14 cellular contexts compared by ENCODE assay signal in the genomic region with DNA sequence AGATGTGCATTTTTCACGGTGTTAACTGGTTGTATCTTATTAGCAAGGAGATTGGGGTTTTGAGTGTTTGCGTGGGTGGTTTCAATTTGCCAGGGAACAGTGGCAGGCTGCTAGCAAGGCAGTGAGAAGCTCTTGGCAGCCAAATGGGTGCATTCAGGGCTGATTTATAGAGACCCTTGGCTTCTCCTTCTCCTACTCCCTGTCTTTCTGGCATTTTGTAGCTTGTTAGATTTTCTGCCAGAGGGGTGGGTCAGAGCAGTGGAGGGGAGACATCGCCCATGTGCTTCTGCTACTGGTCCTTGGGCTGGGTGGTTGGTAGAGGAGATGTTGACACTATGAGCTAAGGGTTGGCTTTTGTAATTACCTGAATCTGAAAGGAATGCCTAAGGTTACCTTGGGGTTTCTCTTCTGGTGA. TPM values are rescaled to one million over a fixed set of nuclear protein-coding genes. Genes with fewer than 3 reads are reported as not detected.
DNase-seq lines count a peak whose midpoint lies in the region; ATAC-seq and TF ChIP-seq lines count a peak whose summit lies in the region.
"Had no signal": no experiment of that assay in that cellular context is flagged by ENCODE, and none has a peak within 500 bp of the region (broad histone marks: within the 10 kb centered on the region; RNA-seq: fewer than 3 reads in every experiment).

No MANE protein-coding gene starts in this region.

- H3K9me3 ChIP-seq in transverse colon = no peaks in the 10 kb centered on the region
- no peaks in the 10 kb centered on the region for H3K9me3 ChIP-seq in right atrium auricular region
- H3K9me3 ChIP-seq: BLaER1 treated with 17β-estradiol and CSF1 and Interleukin-3, amounts not matched to agents 10 nM and 100 nM; thoracic aorta had no signal

- H3K4me1 Mint-ChIP-seq in activated naive CD4-positive, alpha-beta T cell treated with anti-CD3 and anti-CD28 coated beads, Interleukin-2, amount 50 U/mL, for 24 hours = peaks cover 65% of the 10 kb centered on the region
- peaks cover 31% of the 10 kb centered on the region for H3K4me1 Mint-ChIP-seq in activated CD8-positive, alpha-beta T cell treated with anti-CD3 and anti-CD28 coated beads, Interleukin-2, amount 10 ng/mL, durations not matched to agents 7 days and 5 days (ENCODE audit: low read depth)

- no peaks in the 10 kb centered on the region for H3K27me3 Mint-ChIP-seq in activated naive CD4-positive, alpha-beta T cell treated with anti-CD3 and anti-CD28 coated beads, Interleukin-2, amount 50 U/mL, for 24 hours
- no peaks in the 10 kb centered on the region for H3K27me3 Mint-ChIP-seq in activated CD8-positive, alpha-beta T cell treated with anti-CD3 and anti-CD28 coated beads, Interleukin-2, amount 10 ng/mL, durations not matched to agents 7 days and 5 days (ENCODE audit: low read depth)

- no peak overlapping the region for H3K4me3 Mint-ChIP-seq in activated naive CD4-positive, alpha-beta T cell treated with anti-CD3 and anti-CD28 coated beads, Interleukin-2, amount 50 U/mL, for 24 hours
- no peak overlapping the region for H3K4me3 Mint-ChIP-seq in activated CD8-positive, alpha-beta T cell treated with anti-CD3 and anti-CD28 coated beads, Interleukin-2, amount 10 ng/mL, durations not matched to agents 7 days and 5 days

- no peak for TF ChIP-seq EP300 in transverse colon (IDR thresholded peaks at IDR 0.05; ENCODE audit: low read depth)

- peaks cover 3 to 56% (median 23%) of the 10 kb centered on the region in 4 donors for H3K4me1 ChIP-seq in transverse colon
- H3K4me1 ChIP-seq in right atrium auricular region = peaks cover 0 to 56% of the 10 kb centered on the region in 2 donors

- H3K27ac ChIP-seq in transverse colon = peak overlapping the region; percentile 23 to 96 (median 86)
- H3K27ac ChIP-seq in right atrium auricular region = peak overlapping the region in 1 of 2 donors; percentile 84
- H3K27ac ChIP-seq: VCaP had no signal

- DNase-seq in activated naive CD4-positive, alpha-beta T cell treated with Interleukin-2 at 50 U/mL for 16 hours = no peak
- DNase-seq in activated CD8-positive, alpha-beta T cell treated with anti-CD3 and anti-CD28 coated beads, Interleukin-2, amount 10 ng/mL, durations not matched to agents 7 days and 5 days = no peak
- peak; percentile 87 for DNase-seq in left kidney (ENCODE audit: low read depth, low spot score)
- no peak for DNase-seq in transverse colon
- no peak for DNase-seq in right atrium auricular region (ENCODE audit: low spot score)
- no peak for DNase-seq in glomerular visceral epithelial cell (ENCODE audit: extremely low spot score)
- DNase-seq: activated gamma-delta T cell, GOT3, RPMI8226 had no signal

- H3K4me3 ChIP-seq in transverse colon (no peak overlapping the region), right atrium auricular region (no peak overlapping the region)
- H3K4me3 ChIP-seq: BLaER1 treated with 17β-estradiol and CSF1 and Interleukin-3, amounts not matched to agents 10 nM and 100 nM; thoracic aorta had no signal

- CTCF ChIA-PET in activated CD8-positive, alpha-beta T cell treated with anti-CD3 and anti-CD28 coated beads, Interleukin-2, amount 10 ng/mL, durations not matched to agents 7 days and 5 days (lab: Charles Lee) = interaction anchor here (0.7 kb wide), 2 partner anchors 35 to 112 kb away, joined by 3 read pairs; no protein-coding TSS in a partner anchor

- POLR2A ChIA-PET in activated CD8-positive, alpha-beta T cell treated with anti-CD3 and anti-CD28 coated beads, Interleukin-2, amount 10 ng/mL, durations not matched to agents 7 days and 5 days (lab: Charles Lee) = interaction anchor here (1.1 to 2.0 kb wide), 2 partner anchors 10 to 23 kb away, joined by 3 to 6 read pairs; partner anchors contain the start of gene CALM1

- in situ Hi-C loops in transverse colon (cut with MboI; ENCODE audit: low pct_ligation_motif_present in 1 of 4, low pct_unique_long_range_greater_than_20kb in 1 of 4, low sequenced_read_pairs in 3 of 4) = loop anchor here in 3 of 4 donors (10.0 to 25.0 kb wide), 2 partner anchors 281 to 288 kb away; no protein-coding TSS in a partner anchor

- TF ChIP-seq CTCF in transverse colon (IDR thresholded peaks at IDR 0.05) (no peak), right atrium auricular region (IDR thresholded peaks at IDR 0.05) (no peak)

- peaks cover 23% of the 10 kb centered on the region for H3K36me3 Mint-ChIP-seq in activated naive CD4-positive, alpha-beta T cell treated with anti-CD3 and anti-CD28 coated beads, Interleukin-2, amount 50 U/mL, for 24 hours
- peaks cover 62% of the 10 kb centered on the region for H3K36me3 Mint-ChIP-seq in activated CD8-positive, alpha-beta T cell treated with anti-CD3 and anti-CD28 coated beads, Interleukin-2, amount 10 ng/mL, durations not matched to agents 7 days and 5 days (ENCODE audit: low read depth)

- H3K9me3 Mint-ChIP-seq in activated naive CD4-positive, alpha-beta T cell treated with anti-CD3 and anti-CD28 coated beads, Interleukin-2, amount 50 U/mL, for 24 hours = no peaks in the 10 kb centered on the region
- no peaks in the 10 kb centered on the region for H3K9me3 Mint-ChIP-seq in activated CD8-positive, alpha-beta T cell treated with anti-CD3 and anti-CD28 coated beads, Interleukin-2, amount 10 ng/mL, durations not matched to agents 7 days and 5 days (ENCODE audit: insufficient read depth)

- H3K36me3 ChIP-seq in transverse colon (peaks cover 0 to 49% (median 28%) of the 10 kb centered on the region in 4 donors), right atrium auricular region (peaks cover 50% of the 10 kb centered on the region)

- TF ChIP-seq POLR2A in transverse colon (IDR thresholded peaks at IDR 0.05) = no peak

- no peaks in the 10 kb centered on the region for H3K27me3 ChIP-seq in transverse colon
- no peaks in the 10 kb centered on the region for H3K27me3 ChIP-seq in right atrium auricular region
- H3K27me3 ChIP-seq: BLaER1 treated with 17β-estradiol and CSF1 and Interleukin-3, amounts not matched to agents 10 nM and 100 nM had no signal

- ATAC-seq in activated CD8-positive, alpha-beta T cell treated with anti-CD3 and anti-CD28 coated beads, Interleukin-2, amount 10 ng/mL, durations not matched to agents 7 days and 5 days = no peak
- no peak for ATAC-seq in HG02840 (IDR thresholded peaks at IDR 0.05; ENCODE audit: low FRiP score, unreplicated experiment)

- intact Hi-C loops in transverse colon (cut with DNase I; ENCODE audit: low total_unique reads) = loop anchor here (10.0 kb wide), 1 partner anchor 238 kb away; no protein-coding TSS in a partner anchor

- 60 to 66% methylated on average over 1 to 3 of the region's 3 CpGs for WGBS in transverse colon (ENCODE audit: low coverage in 1 of 2), 2 donors

- peak overlapping the region; percentile 52 for H3K27ac Mint-ChIP-seq in activated naive CD4-positive, alpha-beta T cell treated with anti-CD3 and anti-CD28 coated beads, Interleukin-2, amount 50 U/mL, for 24 hours
- H3K27ac Mint-ChIP-seq in activated CD8-positive, alpha-beta T cell treated with anti-CD3 and anti-CD28 coated beads, Interleukin-2, amount 10 ng/mL, durations not matched to agents 7 days and 5 days = peak overlapping the region; percentile 78

RNA-seq across cellular contexts. Expression of gene CALM1, which starts 9.6 kb away (rescaled TPM):
- total RNA-seq in activated CD8-positive, alpha-beta T cell treated with anti-CD3 and anti-CD28 coated beads, Interleukin-2, amount 10 ng/mL, durations not matched to agents 7 days and 5 days = 100 to 1,000 TPM; 788 to 821 TPM
- total RNA-seq in transverse colon (1,000 to 10,000 TPM in 1 of 4 donors, 100 to 1,000 TPM in 3; 297 to 1,199 (median 723) TPM), right atrium auricular region (100 to 1,000 TPM; 409 to 443 TPM)
